1 cellular context compared by ENCODE assay signal in genomic region chr16:28900601-28901000, GRCh38.
TF ChIP-seq lines count a peak whose summit lies in the region.

No MANE protein-coding gene starts in this region.

TF ChIP-seq in HepG2, 621 proteins besides CTCF, POLR2A, EP300 and RAD21:
- TF ChIP-seq ZNF230 (CRISPR knock-in tag; IDR thresholded peaks at IDR 0.05) (no peak), ZNF589 (CRISPR knock-in tag; conservative IDR thresholded peaks at IDR 0.05) (no peak), ZBTB38 (CRISPR knock-in tag; IDR thresholded peaks at IDR 0.05) (0 out of 2 replicates have a peak, but pooled peaks have one; percentile 63), ZNF598 (CRISPR knock-in tag; IDR thresholded peaks at IDR 0.05; ENCODE audit: borderline replicate concordance) (no peak), AGO2 (optimal IDR thresholded peaks at IDR 0.05; ENCODE audit: low read depth, low read length) (peak; percentile 83), POGK (CRISPR knock-in tag; conservative IDR thresholded peaks at IDR 0.05) (no peak), RXRA (CRISPR knock-in tag; IDR thresholded peaks at IDR 0.05) (0 out of 2 replicates have a peak, but pooled peaks have one; percentile 31)
- TF ChIP-seq, protein P1, sequence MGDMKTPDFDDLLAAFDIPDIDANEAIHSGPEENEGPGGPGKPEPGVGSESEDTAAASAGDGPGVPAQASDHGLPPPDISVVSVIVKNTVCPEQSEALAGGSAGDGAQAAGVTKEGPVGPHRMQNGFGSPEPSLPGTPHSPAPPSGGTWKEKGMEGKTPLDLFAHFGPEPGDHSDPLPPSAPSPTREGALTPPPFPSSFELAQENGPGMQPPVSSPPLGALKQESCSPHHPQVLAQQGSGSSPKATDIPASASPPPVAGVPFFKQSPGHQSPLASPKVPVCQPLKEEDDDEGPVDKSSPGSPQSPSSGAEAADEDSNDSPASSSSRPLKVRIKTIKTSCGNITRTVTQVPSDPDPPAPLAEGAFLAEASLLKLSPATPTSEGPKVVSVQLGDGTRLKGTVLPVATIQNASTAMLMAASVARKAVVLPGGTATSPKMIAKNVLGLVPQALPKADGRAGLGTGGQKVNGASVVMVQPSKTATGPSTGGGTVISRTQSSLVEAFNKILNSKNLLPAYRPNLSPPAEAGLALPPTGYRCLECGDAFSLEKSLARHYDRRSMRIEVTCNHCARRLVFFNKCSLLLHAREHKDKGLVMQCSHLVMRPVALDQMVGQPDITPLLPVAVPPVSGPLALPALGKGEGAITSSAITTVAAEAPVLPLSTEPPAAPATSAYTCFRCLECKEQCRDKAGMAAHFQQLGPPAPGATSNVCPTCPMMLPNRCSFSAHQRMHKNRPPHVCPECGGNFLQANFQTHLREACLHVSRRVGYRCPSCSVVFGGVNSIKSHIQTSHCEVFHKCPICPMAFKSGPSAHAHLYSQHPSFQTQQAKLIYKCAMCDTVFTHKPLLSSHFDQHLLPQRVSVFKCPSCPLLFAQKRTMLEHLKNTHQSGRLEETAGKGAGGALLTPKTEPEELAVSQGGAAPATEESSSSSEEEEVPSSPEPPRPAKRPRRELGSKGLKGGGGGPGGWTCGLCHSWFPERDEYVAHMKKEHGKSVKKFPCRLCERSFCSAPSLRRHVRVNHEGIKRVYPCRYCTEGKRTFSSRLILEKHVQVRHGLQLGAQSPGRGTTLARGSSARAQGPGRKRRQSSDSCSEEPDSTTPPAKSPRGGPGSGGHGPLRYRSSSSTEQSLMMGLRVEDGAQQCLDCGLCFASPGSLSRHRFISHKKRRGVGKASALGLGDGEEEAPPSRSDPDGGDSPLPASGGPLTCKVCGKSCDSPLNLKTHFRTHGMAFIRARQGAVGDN (CRISPR knock-in tag; IDR thresholded peaks at IDR 0.05), result peak; percentile 30; the same call in 1 of the 2 replicates
